Comparison of ENCODE assay signal across 15 cellular contexts in genomic region chr5:33272288-33272687, GRCh38.
DNase-seq lines count a peak whose midpoint lies in the region; ATAC-seq and TF ChIP-seq lines count a peak whose summit lies in the region.
"Had no signal": no experiment of that assay in that cellular context is flagged by ENCODE, and none has a peak within 500 bp of the region (broad histone marks: within the 10 kb centered on the region; RNA-seq: fewer than 3 reads in every experiment).

No MANE protein-coding gene starts in this region.

- H3K9me3 Mint-ChIP-seq in osteocyte (ENCODE audit: unreplicated experiment) = no peaks in the 10 kb centered on the region
- H3K9me3 Mint-ChIP-seq in GM23338 = no peaks in the 10 kb centered on the region
- H3K9me3 Mint-ChIP-seq: naive B cell; T-helper 2 cell treated with Interferon-gamma antibody and Interleukin-4, amounts not matched to agents 5 μg/mL and 100 μg/mL, for 36 hours had no signal

- H3K4me3 Mint-ChIP-seq in osteocyte (ENCODE audit: unreplicated experiment) (no peak overlapping the region), GM23338 (no peak overlapping the region)
- H3K4me3 Mint-ChIP-seq: activated CD8-positive, alpha-beta memory T cell treated with anti-CD3 and anti-CD28 coated beads, Interleukin-2, amount 10 ng/mL, durations not matched to agents 7 days and 5 days; activated naive CD8-positive, alpha-beta T cell; naive B cell; T-helper 2 cell treated with Interferon-gamma antibody and Interleukin-4, amounts not matched to agents 5 μg/mL and 100 μg/mL, for 36 hours had no signal

- TF ChIP-seq CTCF in epithelial cell of esophagus (IDR thresholded peaks at IDR 0.05; ENCODE audit: insufficient read depth, low read depth, low read length, missing control alignments) (no peak), osteocyte (IDR thresholded peaks at IDR 0.05) (no peak), GM23338 (conservative IDR thresholded peaks at IDR 0.05; ENCODE audit: low read depth in 2 of 2) (no peak)

- H2AFZ ChIP-seq in GM23338 = no peak overlapping the region

- no peaks in the 10 kb centered on the region for H3K79me2 ChIP-seq in GM23338 (replicated peaks; ENCODE audit: insufficient read depth)

- peak; percentile 94 for DNase-seq in EH (ENCODE audit: low read depth)
- DNase-seq in RKO (ENCODE audit: low spot score) = peak; percentile 96
- DNase-seq in epithelial cell of esophagus (ENCODE audit: low read depth) = peak; percentile 91
- no peak for DNase-seq in osteocyte (ENCODE audit: extremely low spot score, unreplicated experiment)
- no peak for DNase-seq in SIG-M5 treated with dmso at 0.1 percent for 504 hours (lab: John Stamatoyannopoulos, UW; ENCODE audit: unreplicated experiment)
- DNase-seq in NOMO-1 treated with DMSO at 0.1 percent for 48 hours (lab: John Stamatoyannopoulos, UW; ENCODE audit: unreplicated experiment) = no peak
- DNase-seq in NCI-H2171 treated with DMSO at 0.1 percent for 48 hours (lab: John Stamatoyannopoulos, UW) = no peak
- DNase-seq in GM23338 (ENCODE audit: low spot score) = no peak
- DNase-seq: activated CD8-positive, alpha-beta memory T cell treated with anti-CD3 and anti-CD28 coated beads, Interleukin-2, amount 10 ng/mL, durations not matched to agents 7 days and 5 days; effector CD8-positive, alpha-beta T cell; naive B cell; NCI-H1092; NK-92 treated with Interleukin-12 subunit alpha and Interleukin-12 subunit beta, amount 100 ng/mL, for 24 hours had no signal

- H3K36me3 Mint-ChIP-seq in osteocyte (ENCODE audit: unreplicated experiment) (no peaks in the 10 kb centered on the region), GM23338 (ENCODE audit: low read depth) (no peaks in the 10 kb centered on the region)
- H3K36me3 Mint-ChIP-seq: activated CD8-positive, alpha-beta memory T cell treated with anti-CD3 and anti-CD28 coated beads, Interleukin-2, amount 10 ng/mL, durations not matched to agents 7 days and 5 days; activated naive CD8-positive, alpha-beta T cell; naive B cell had no signal

- H3K27me3 Mint-ChIP-seq in osteocyte (ENCODE audit: unreplicated experiment) = no peaks in the 10 kb centered on the region
- H3K27me3 Mint-ChIP-seq in GM23338 (ENCODE audit: insufficient read depth, low read depth, poor library complexity) = no peaks in the 10 kb centered on the region
- H3K27me3 Mint-ChIP-seq: activated CD8-positive, alpha-beta memory T cell treated with anti-CD3 and anti-CD28 coated beads, Interleukin-2, amount 10 ng/mL, durations not matched to agents 7 days and 5 days; activated naive CD8-positive, alpha-beta T cell; naive B cell had no signal

- no peaks in the 10 kb centered on the region for H3K9me2 ChIP-seq in GM23338 (ENCODE audit: insufficient read depth)

- no peak overlapping the region for H3K27ac ChIP-seq in GM23338 (ENCODE audit: low read depth)

- H3K27ac Mint-ChIP-seq in osteocyte (ENCODE audit: unreplicated experiment) (peak overlapping the region; percentile 81), GM23338 (no peak overlapping the region)
- H3K27ac Mint-ChIP-seq: activated CD8-positive, alpha-beta memory T cell treated with anti-CD3 and anti-CD28 coated beads, Interleukin-2, amount 10 ng/mL, durations not matched to agents 7 days and 5 days; activated naive CD8-positive, alpha-beta T cell; naive B cell; T-helper 2 cell treated with Interferon-gamma antibody and Interleukin-4, amounts not matched to agents 5 μg/mL and 100 μg/mL, for 36 hours had no signal

- no peaks in the 10 kb centered on the region for H4K20me1 ChIP-seq in GM23338 (replicated peaks; ENCODE audit: insufficient read depth)

- H3K4me2 ChIP-seq in GM23338 = no peak overlapping the region

- no peaks in the 10 kb centered on the region for H3F3A ChIP-seq in GM23338 (replicated peaks; ENCODE audit: low read depth)

- no peak for ATAC-seq in GM23338
- ATAC-seq: activated CD8-positive, alpha-beta memory T cell treated with anti-CD3 and anti-CD28 coated beads, Interleukin-2, amount 10 ng/mL, durations not matched to agents 7 days and 5 days had no signal

- H3K27me3 ChIP-seq in GM23338 (ENCODE audit: insufficient read depth) = no peaks in the 10 kb centered on the region

- no peaks in the 10 kb centered on the region for H3K4me1 ChIP-seq in GM23338 (ENCODE audit: insufficient read depth)

- no peaks in the 10 kb centered on the region for H3K36me3 ChIP-seq in GM23338 (ENCODE audit: insufficient read depth)

- H3K4me3 ChIP-seq in epithelial cell of esophagus (ENCODE audit: low read length) (no peak overlapping the region), GM23338 (no peak overlapping the region)

- peaks cover 61% of the 10 kb centered on the region for H3K4me1 Mint-ChIP-seq in osteocyte (ENCODE audit: unreplicated experiment)
- no peaks in the 10 kb centered on the region for H3K4me1 Mint-ChIP-seq in GM23338
- H3K4me1 Mint-ChIP-seq: activated CD8-positive, alpha-beta memory T cell treated with anti-CD3 and anti-CD28 coated beads, Interleukin-2, amount 10 ng/mL, durations not matched to agents 7 days and 5 days; naive B cell had no signal

TF ChIP-seq in GM23338, 12 proteins besides CTCF, POLR2A, EP300 and RAD21:
- TF ChIP-seq JUNB (IDR thresholded peaks at IDR 0.05; ENCODE audit: unreplicated experiment) (no peak), STAT1 (IDR thresholded peaks at IDR 0.05; ENCODE audit: unreplicated experiment) (no peak), EZH2phosphoT487 (IDR thresholded peaks at IDR 0.05; ENCODE audit: unreplicated experiment) (no peak)

Comparison
In these comparisons a context has a peak if more than half of its experiments do, and no peak if none do; other contexts are left out.
1. DNase-seq: peak in EH (single experiment), RKO (single experiment) and epithelial cell of esophagus (single experiment); none in osteocyte (single experiment), SIG-M5 treated with dmso at 0.1 percent for 504 hours (single experiment), NOMO-1 treated with DMSO at 0.1 percent for 48 hours (single experiment), NCI-H2171 treated with DMSO at 0.1 percent for 48 hours (single experiment) and GM23338 (single experiment).